10 cellular contexts compared by ENCODE assay signal in genomic region chr2:136764397-136765255, GRCh38. TPM values are rescaled to one million over a fixed set of nuclear protein-coding genes. Genes with fewer than 3 reads are reported as not detected.
A peak's percentile ranks its signal among the peaks of the same experiment; 100 is the strongest.
DNase-seq lines count a peak whose midpoint lies in the region; ATAC-seq and TF ChIP-seq lines count a peak whose summit lies in the region.
"Had no signal": no experiment of that assay in that cellular context is flagged by ENCODE, and none has a peak within 500 bp of the region (broad histone marks: within the 10 kb centered on the region; RNA-seq: fewer than 3 reads in every experiment).

No MANE protein-coding gene starts in this region.

- peaks cover 12% of the 10 kb centered on the region for H3K4me1 Mint-ChIP-seq in activated naive CD4-positive, alpha-beta T cell treated with anti-CD3 and anti-CD28 coated beads for 36 hours (ENCODE audit: low read depth)
- H3K4me1 Mint-ChIP-seq in brain = peaks cover 34% of the 10 kb centered on the region
- H3K4me1 Mint-ChIP-seq in activated T-helper 2 cell treated with anti-CD3 and anti-CD28 coated beads, Interferon-gamma antibody, Interleukin-2, Interleukin-4, amounts not matched to agents 10 μg/mL and 5 μg/mL and 100 μg/mL, durations not matched to agents 14 hours and 24 hours and 36 hours (ENCODE audit: low read depth) = peaks cover 5% of the 10 kb centered on the region

- H3K23ac ChIP-seq in mesendoderm (ENCODE audit: low read length) = no peak overlapping the region

- peak overlapping the region; percentile 39 for H3K9ac ChIP-seq in mesendoderm (ENCODE audit: low read length)
- H3K9ac ChIP-seq: BLaER1 had no signal

- no peak overlapping the region for H4K8ac ChIP-seq in mesendoderm (ENCODE audit: low read depth, low read length)

- peak; percentile 32 for DNase-seq in activated naive CD4-positive, alpha-beta T cell treated with anti-CD3 and anti-CD28 coated beads for 36 hours
- DNase-seq in activated naive CD4-positive, alpha-beta T cell (lab: John Stamatoyannopoulos, UW) = no peak
- DNase-seq in mesendoderm (peak; percentile 60), ureter (ENCODE audit: low spot score) (peak; percentile 54), HT-29 (ENCODE audit: low spot score) (no peak)
- DNase-seq in activated T-helper 2 cell treated with anti-CD3 and anti-CD28 coated beads, Interferon-gamma antibody, Interleukin-2, Interleukin-4, amounts not matched to agents 10 μg/mL and 5 μg/mL and 100 μg/mL, durations not matched to agents 14 hours and 24 hours and 36 hours (ENCODE audit: low spot score) = no peak
- DNase-seq: midbrain had no signal

- peaks cover 61% of the 10 kb centered on the region for H3K27me3 Mint-ChIP-seq in activated naive CD4-positive, alpha-beta T cell treated with anti-CD3 and anti-CD28 coated beads for 36 hours (ENCODE audit: low read depth)
- H3K27me3 Mint-ChIP-seq in brain = peaks cover 87% of the 10 kb centered on the region
- H3K27me3 Mint-ChIP-seq in activated T-helper 2 cell treated with anti-CD3 and anti-CD28 coated beads, Interferon-gamma antibody, Interleukin-2, Interleukin-4, amounts not matched to agents 10 μg/mL and 5 μg/mL and 100 μg/mL, durations not matched to agents 14 hours and 24 hours and 36 hours (ENCODE audit: low read depth) = peaks cover 60% of the 10 kb centered on the region

- H3K56ac ChIP-seq in mesendoderm (ENCODE audit: low read length) = peak overlapping the region; percentile 66

- H2BK15ac ChIP-seq in mesendoderm (replicated peaks; ENCODE audit: low read depth) = no peak overlapping the region

- H3K79me2 ChIP-seq in mesendoderm (ENCODE audit: control insufficient read depth, insufficient read depth, low read length) = no peaks in the 10 kb centered on the region

- H3K27ac Mint-ChIP-seq in activated naive CD4-positive, alpha-beta T cell treated with anti-CD3 and anti-CD28 coated beads for 36 hours = no peak overlapping the region
- peak overlapping the region in 1 of 5 experiments; percentile 68 for H3K27ac Mint-ChIP-seq in brain
- no peak overlapping the region for H3K27ac Mint-ChIP-seq in activated T-helper 2 cell treated with anti-CD3 and anti-CD28 coated beads, Interferon-gamma antibody, Interleukin-2, Interleukin-4, amounts not matched to agents 10 μg/mL and 5 μg/mL and 100 μg/mL, durations not matched to agents 14 hours and 24 hours and 36 hours

- H3K4me3 ChIP-seq in mesendoderm (ENCODE audit: low read length) = peak overlapping the region; percentile 27
- H3K4me3 ChIP-seq: BLaER1 had no signal

- H4K5ac ChIP-seq in mesendoderm (ENCODE audit: low read length) = no peak overlapping the region

- no peak overlapping the region for H3K4ac ChIP-seq in mesendoderm (ENCODE audit: low read depth, low read length)

- no peak overlapping the region for H3K27ac ChIP-seq in mesendoderm (ENCODE audit: low read depth, low read length)
- H3K27ac ChIP-seq: BLaER1 had no signal

- no peak for TF ChIP-seq CTCF in brain (conservative IDR thresholded peaks at IDR 0.05)

- H3K79me1 ChIP-seq in mesendoderm (ENCODE audit: low read length) = no peaks in the 10 kb centered on the region

- H3K27me3 ChIP-seq in mesendoderm (ENCODE audit: insufficient read depth, low read length, poor library complexity) = peaks cover 26% of the 10 kb centered on the region
- H3K27me3 ChIP-seq: BLaER1 had no signal

- no peak overlapping the region for H2BK120ac ChIP-seq in mesendoderm (ENCODE audit: low read depth, low read length)

- peak overlapping the region; percentile 63 for H3K4me2 ChIP-seq in mesendoderm (ENCODE audit: low read length)
- H3K4me2 ChIP-seq: BLaER1 had no signal

- CTCF ChIA-PET in activated naive CD4-positive, alpha-beta T cell treated with anti-CD3 and anti-CD28 coated beads for 36 hours (lab: Charles Lee) = interaction anchor here (0.6 kb wide), 1 partner anchor 247 kb away, joined by 3 read pairs; no protein-coding TSS in a partner anchor

- H2AK5ac ChIP-seq in mesendoderm (ENCODE audit: low read length) = no peak overlapping the region

- ATAC-seq in HG03280 (IDR thresholded peaks at IDR 0.05; ENCODE audit: unreplicated experiment) = no peak

- no peaks in the 10 kb centered on the region for H3K36me3 Mint-ChIP-seq in activated naive CD4-positive, alpha-beta T cell treated with anti-CD3 and anti-CD28 coated beads for 36 hours (ENCODE audit: low read depth)
- no peaks in the 10 kb centered on the region for H3K36me3 Mint-ChIP-seq in brain
- H3K36me3 Mint-ChIP-seq in activated T-helper 2 cell treated with anti-CD3 and anti-CD28 coated beads, Interferon-gamma antibody, Interleukin-2, Interleukin-4, amounts not matched to agents 10 μg/mL and 5 μg/mL and 100 μg/mL, durations not matched to agents 14 hours and 24 hours and 36 hours (ENCODE audit: low read depth) = no peaks in the 10 kb centered on the region

- H3K18ac ChIP-seq in mesendoderm (ENCODE audit: low read length) = no peak overlapping the region

- no peak overlapping the region for H2BK5ac ChIP-seq in mesendoderm (ENCODE audit: low read length)

- H3K4me3 Mint-ChIP-seq in activated naive CD4-positive, alpha-beta T cell treated with anti-CD3 and anti-CD28 coated beads for 36 hours = peak overlapping the region; percentile 17
- peak overlapping the region; percentile 78 to 88 (median 85) for H3K4me3 Mint-ChIP-seq in brain
- H3K4me3 Mint-ChIP-seq in activated T-helper 2 cell treated with anti-CD3 and anti-CD28 coated beads, Interferon-gamma antibody, Interleukin-2, Interleukin-4, amounts not matched to agents 10 μg/mL and 5 μg/mL and 100 μg/mL, durations not matched to agents 14 hours and 24 hours and 36 hours (ENCODE audit: low read depth) = no peak overlapping the region

- H3K9me3 Mint-ChIP-seq in activated naive CD4-positive, alpha-beta T cell treated with anti-CD3 and anti-CD28 coated beads for 36 hours = peaks cover 2% of the 10 kb centered on the region
- H3K9me3 Mint-ChIP-seq in brain = peaks cover 0 to 7% (median 0%) of the 10 kb centered on the region in 5 experiments
- H3K9me3 Mint-ChIP-seq in activated T-helper 2 cell treated with anti-CD3 and anti-CD28 coated beads, Interferon-gamma antibody, Interleukin-2, Interleukin-4, amounts not matched to agents 10 μg/mL and 5 μg/mL and 100 μg/mL, durations not matched to agents 14 hours and 24 hours and 36 hours = no peaks in the 10 kb centered on the region

- no peaks in the 10 kb centered on the region for H3K36me3 ChIP-seq in mesendoderm (ENCODE audit: control insufficient read depth, insufficient read depth, low read length)
- H3K36me3 ChIP-seq: BLaER1 had no signal

- intact Hi-C loops in activated naive CD4-positive, alpha-beta T cell treated with anti-CD3 and anti-CD28 coated beads for 36 hours (cut with micrococcal nuclease) = no loop called here
- intact Hi-C loops in activated T-helper 2 cell treated with anti-CD3 and anti-CD28 coated beads, Interferon-gamma antibody, Interleukin-2, Interleukin-4, amounts not matched to agents 10 μg/mL and 5 μg/mL and 100 μg/mL, durations not matched to agents 14 hours and 24 hours and 36 hours (cut with micrococcal nuclease) = no loop called here

- H3K4me1 ChIP-seq in mesendoderm (ENCODE audit: control insufficient read depth, low read depth, low read length) = no peaks in the 10 kb centered on the region
- H3K4me1 ChIP-seq: BLaER1 had no signal

- WGBS in mesendoderm (ENCODE audit: extremely low coverage, insufficient coverage, low lambda C conversion rate) = no CpG with 5 or more reads among the region's 47 CpGs

RNA-seq across cellular contexts. Expression of gene THSD7B, which starts 0.7 kb away (rescaled TPM):
- total RNA-seq in activated naive CD4-positive, alpha-beta T cell treated with anti-CD3 and anti-CD28 coated beads for 36 hours = not detected
- 1.8 TPM for polyA plus RNA-seq in brain (ENCODE audit: insufficient read depth, low read depth, low replicate concordance)
- polyA plus RNA-seq in mesendoderm (2013, experiment 1 of 2) = 0.14 TPM
- 0.10 TPM for polyA plus RNA-seq in mesendoderm (2013, experiment 2 of 2)
- 7.6 TPM for total RNA-seq in ureter
- 0.68 TPM in 1 of 2 replicates, not detected in the other for total RNA-seq in HT-29 (2014; rRNA removed; shearing (Covaris generic))
- not detected in 2 replicates for total RNA-seq in activated T-helper 2 cell treated with anti-CD3 and anti-CD28 coated beads, Interferon-gamma antibody, Interleukin-2, Interleukin-4, amounts not matched to agents 10 μg/mL and 5 μg/mL and 100 μg/mL, durations not matched to agents 14 hours and 24 hours and 36 hours

Comparison
In these comparisons a context has a peak if more than half of its experiments do, and no peak if none do; other contexts are left out.
1. DNase-seq: peak in activated naive CD4-positive, alpha-beta T cell treated with anti-CD3 and anti-CD28 coated beads for 36 hours (single experiment), mesendoderm (single experiment) and ureter (single experiment); none in activated naive CD4-positive, alpha-beta T cell (0 of 4), HT-29 (single experiment) and activated T-helper 2 cell treated with anti-CD3 and anti-CD28 coated beads, Interferon-gamma antibody, Interleukin-2, Interleukin-4, amounts not matched to agents 10 μg/mL and 5 μg/mL and 100 μg/mL, durations not matched to agents 14 hours and 24 hours and 36 hours (single experiment).